In the genomic region with DNA sequence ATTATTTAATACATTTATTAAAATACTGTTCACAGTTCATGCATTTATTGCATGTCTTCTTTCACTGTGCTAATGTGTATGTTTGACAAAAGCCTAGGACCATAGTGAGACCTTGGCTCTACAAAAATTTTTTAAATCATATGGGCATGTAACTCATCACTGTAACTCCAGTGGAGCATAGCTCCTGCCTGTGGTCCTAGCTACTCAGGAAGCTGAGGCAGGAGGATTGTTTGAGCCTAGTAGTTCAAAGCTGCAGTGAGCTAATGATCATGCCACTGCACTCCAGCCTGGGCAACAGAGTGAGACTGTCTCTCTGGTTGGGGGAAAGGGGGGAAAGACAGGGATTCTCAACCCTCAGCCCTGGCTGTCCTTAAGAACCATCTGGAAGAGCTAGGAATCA, we compare ENCODE assay signal across 18 cellular contexts.
A peak's percentile ranks its signal among the peaks of the same experiment; 100 is the strongest.
DNase-seq lines count a peak whose midpoint lies in the region; ATAC-seq, FAIRE-seq and TF ChIP-seq lines count a peak whose summit lies in the region.
"Had no signal": no experiment of that assay in that cellular context is flagged by ENCODE, and none has a peak within 500 bp of the region (broad histone marks: within the 10 kb centered on the region; RNA-seq: fewer than 3 reads in every experiment).

No MANE protein-coding gene starts in this region.

- no peak overlapping the region for H3K14ac ChIP-seq in neuronal stem cell (ENCODE audit: low read length)

- H3K9me1 ChIP-seq in endothelial cell of umbilical vein (replicated peaks; ENCODE audit: control insufficient read depth, extremely low read depth, insufficient read depth, low read length) = no peaks in the 10 kb centered on the region

- H3K9me3 ChIP-seq in left ventricle myocardium inferior (replicated peaks) (no peaks in the 10 kb centered on the region), Karpas-422 (ENCODE audit: low read length) (no peaks in the 10 kb centered on the region), endothelial cell of umbilical vein (replicated peaks; ENCODE audit: control insufficient read depth, insufficient read depth, low read length) (no peaks in the 10 kb centered on the region), neuronal stem cell (replicated peaks in 1 of 2; ENCODE audit: control insufficient read depth in 2 of 2, insufficient read depth in 1 of 2, low read depth in 1 of 2, low read length in 2 of 2) (no peaks in the 10 kb centered on the region)

- H3K9ac ChIP-seq in Karpas-422 (ENCODE audit: low read length) (no peak overlapping the region; the same call in 1 of the 2 replicates), endothelial cell of umbilical vein (replicated peaks; ENCODE audit: extremely low read depth, insufficient read depth, low read length) (no peak overlapping the region), neuronal stem cell (ENCODE audit: low read depth, low read length, poor library complexity) (no peak overlapping the region)

- no TSS peak for BruUV-seq in endothelial cell of umbilical vein (replicated peaks; lab: Mats Ljungman, UMichigan)

- H3K27ac ChIP-seq in left ventricle myocardium inferior (replicated peaks) (peak overlapping the region; percentile 75), Karpas-422 (ENCODE audit: low read length) (peak overlapping the region; percentile 65), endothelial cell of umbilical vein (ENCODE audit: insufficient read depth, low read depth, low read length) (peak overlapping the region; percentile 82), neuronal stem cell (replicated peaks; ENCODE audit: low read length) (no peak overlapping the region), RWPE1 (no peak overlapping the region)
- H3K27ac ChIP-seq: HL-60 had no signal

- no peak overlapping the region for H4K8ac ChIP-seq in neuronal stem cell (ENCODE audit: low read depth, low read length)

- POLR2A ChIA-PET in endothelial cell of umbilical vein (lab: Charles Lee) = no interaction called here
- POLR2A ChIA-PET in RWPE1 (lab: Yijun Ruan, JAX; ENCODE audit: low non-redundant PET) = no interaction called here

- H2AK5ac ChIP-seq in neuronal stem cell (ENCODE audit: low read depth, low read length) = no peak overlapping the region

- TF ChIP-seq CTCF in left ventricle myocardium inferior (IDR thresholded peaks at IDR 0.05; ENCODE audit: borderline replicate concordance) = no peak
- no peak for TF ChIP-seq CTCF in endothelial cell of umbilical vein (IDR thresholded peaks at IDR 0.05; ENCODE audit: extremely low read depth in 1 of 2, insufficient read depth in 1 of 2, low read depth in 1 of 2, low read length in 2 of 2)
- TF ChIP-seq CTCF in RWPE1 (conservative IDR thresholded peaks at IDR 0.05; ENCODE audit: low read depth) = no peak

- no peaks in the 10 kb centered on the region for H3K79me1 ChIP-seq in neuronal stem cell (ENCODE audit: low read depth, low read length)

- H2BK5ac ChIP-seq in neuronal stem cell (ENCODE audit: low read length) = no peak overlapping the region

- no peak overlapping the region for H2BK120ac ChIP-seq in neuronal stem cell (ENCODE audit: low read depth, low read length)

- H3K4me1 ChIP-seq in left ventricle myocardium inferior (peaks cover 48% of the 10 kb centered on the region), Karpas-422 (ENCODE audit: low read length) (peaks cover 70% of the 10 kb centered on the region), endothelial cell of umbilical vein (ENCODE audit: control insufficient read depth, extremely low read depth, insufficient read depth, low read length) (peaks cover 36% of the 10 kb centered on the region), neuronal stem cell (ENCODE audit: control insufficient read depth in 2 of 2, insufficient read depth in 1 of 2, low read depth in 1 of 2, low read length in 2 of 2) (peaks cover 0 to 16% of the 10 kb centered on the region in 2 donors)

- H4K20me1 ChIP-seq in Karpas-422 (ENCODE audit: insufficient read depth, low read depth, low read length) (no peaks in the 10 kb centered on the region), endothelial cell of umbilical vein (replicated peaks; ENCODE audit: control insufficient read depth, extremely low read depth, insufficient read depth, low read length) (no peaks in the 10 kb centered on the region)

- H3K9me2 ChIP-seq in Karpas-422 (replicated peaks; ENCODE audit: insufficient read depth, low read length) = no peaks in the 10 kb centered on the region

- no peak overlapping the region for H3K4ac ChIP-seq in neuronal stem cell (ENCODE audit: low read length)

- intact Hi-C loops in left ventricle myocardium inferior (cut with micrococcal nuclease) (no loop called here), Right ventricle myocardium inferior (cut with DNase I) (no loop called here), endothelial cell of umbilical vein (cut with micrococcal nuclease) (no loop called here)

- peaks cover 97% of the 10 kb centered on the region for H3K79me2 ChIP-seq in Karpas-422 (ENCODE audit: low read length)
- no peaks in the 10 kb centered on the region for H3K79me2 ChIP-seq in endothelial cell of umbilical vein (ENCODE audit: control insufficient read depth, insufficient read depth, low read length)

- no peak overlapping the region for H2BK15ac ChIP-seq in neuronal stem cell (ENCODE audit: low read length)

- H4K91ac ChIP-seq in neuronal stem cell (ENCODE audit: low read depth, low read length, poor library complexity) = no peak overlapping the region

- H3K4me2 ChIP-seq in Karpas-422 (ENCODE audit: low read depth, low read length, poor library complexity, severe bottlenecking) (peak overlapping the region; percentile 20), endothelial cell of umbilical vein (ENCODE audit: insufficient read depth, low read length) (no peak overlapping the region), neuronal stem cell (ENCODE audit: insufficient read depth, low read length, poor library complexity, severe bottlenecking) (no peak overlapping the region)

- H3K36me3 ChIP-seq in left ventricle myocardium inferior (no peaks in the 10 kb centered on the region), Karpas-422 (ENCODE audit: insufficient read depth, low read length) (no peaks in the 10 kb centered on the region), endothelial cell of umbilical vein (ENCODE audit: control insufficient read depth in 2 of 2, extremely low read depth in 1 of 2, insufficient read depth in 2 of 2, low read length in 2 of 2) (no peaks in the 10 kb centered on the region), neuronal stem cell (replicated peaks in 1 of 2; ENCODE audit: control insufficient read depth in 2 of 2, insufficient read depth in 2 of 2, low read length in 2 of 2) (no peaks in the 10 kb centered on the region)

- TF ChIP-seq POLR2A in endothelial cell of umbilical vein (IDR thresholded peaks at IDR 0.05; ENCODE audit: low read depth, low read length) (no peak), GM18505 (IDR thresholded peaks at IDR 0.05; ENCODE audit: borderline replicate concordance, extremely low read depth, insufficient read depth, insufficient read length) (no peak)

- peak; percentile 15 for FAIRE-seq in endothelial cell of umbilical vein (lab: Jason Lieb, UNC)
- FAIRE-seq: G401.6, GM12892 had no signal

- CTCF ChIA-PET in endothelial cell of umbilical vein (lab: Charles Lee) (interaction anchor here (0.7 to 3.3 kb wide), 10 partner anchors 10 to 178 kb away, joined by 3 to 47 read pairs (median 4); partner anchors contain the start of gene SRBD1), RWPE1 (lab: Yijun Ruan, JAX) (interaction anchor here (0.5 kb wide), 1 partner anchor 16 kb away, joined by 3 read pairs; no protein-coding TSS in a partner anchor)

- no peaks in the 10 kb centered on the region for H3K27me3 ChIP-seq in left ventricle myocardium inferior (ENCODE audit: low read depth)
- no peaks in the 10 kb centered on the region for H3K27me3 ChIP-seq in Karpas-422 (ENCODE audit: low read length)
- no peaks in the 10 kb centered on the region for H3K27me3 ChIP-seq in endothelial cell of umbilical vein (ENCODE audit: control insufficient read depth in 2 of 2, insufficient read depth in 2 of 2, low read length in 2 of 2)
- H3K27me3 ChIP-seq in neuronal stem cell (ENCODE audit: control insufficient read depth in 3 of 3, insufficient read depth in 3 of 3, low read depth in 1 of 3, low read length in 3 of 3) = no peaks in the 10 kb centered on the region

- no peak overlapping the region for H2BK12ac ChIP-seq in neuronal stem cell (ENCODE audit: low read length)

- no peak overlapping the region for H3K4me3 ChIP-seq in left ventricle myocardium inferior
- H3K4me3 ChIP-seq in Karpas-422 (ENCODE audit: low read length) = no peak overlapping the region
- H3K4me3 ChIP-seq in endothelial cell of umbilical vein (replicated peaks in 1 of 3; ENCODE audit: insufficient read depth in 1 of 3, low read depth in 1 of 3, low read length in 3 of 3) = no peak overlapping the region
- H3K4me3 ChIP-seq in neuronal stem cell (ENCODE audit: low read length in 2 of 2) = no peak overlapping the region

- ATAC-seq in Right ventricle myocardium inferior = no peak
- ATAC-seq in GM18505 (IDR thresholded peaks at IDR 0.05; ENCODE audit: unreplicated experiment) = no peak
- ATAC-seq: PC-3 had no signal

- dilution Hi-C loops in endothelial cell of umbilical vein (cut with MboI; ENCODE audit: extremely low pct_ligation_motif_present, low sequenced_read_pairs) = no loop called here

- H3K18ac ChIP-seq in neuronal stem cell (ENCODE audit: low read length) = no peak overlapping the region

- no peak for DNase-seq in left ventricle myocardium inferior
- DNase-seq in Right ventricle myocardium inferior (ENCODE audit: missing footprints) = no peak
- DNase-seq in Karpas-422 = no peak
- DNase-seq in endothelial cell of umbilical vein (ENCODE audit: low read depth, low spot score) = no peak
- DNase-seq in neuronal stem cell (ENCODE audit: low spot score) = no peak
- DNase-seq in RWPE1 (ENCODE audit: low spot score) = no peak
- no peak for DNase-seq in HT-29 (ENCODE audit: low spot score)
- DNase-seq: C1 segment of cervical spinal cord, DND-41, H7, NCI-H1417 treated with DMSO at 0.1 percent for 48 hours, NCI-H2029 treated with DMSO at 0.1 percent for 48 hours, NCI-H748 treated with DMSO at 0.1 percent for 48 hours, PC-3 had no signal

- H2AFZ ChIP-seq in Karpas-422 (ENCODE audit: low read length) (no peak overlapping the region), endothelial cell of umbilical vein (ENCODE audit: low read depth, low read length) (no peak overlapping the region), neuronal stem cell (ENCODE audit: low read length) (no peak overlapping the region)

- H3K23ac ChIP-seq in neuronal stem cell (ENCODE audit: low read depth, low read length, poor library complexity) = no peak overlapping the region

TF ChIP-seq in endothelial cell of umbilical vein, 7 proteins besides CTCF, POLR2A, EP300 and RAD21 (continues in another document):
- TF ChIP-seq EZH2 (IDR thresholded peaks at IDR 0.05; ENCODE audit: borderline replicate concordance, low read depth, low read length, severe bottlenecking) (no peak), GATA2 (IDR thresholded peaks at IDR 0.05; ENCODE audit: insufficient read depth, insufficient read length, low read depth, low read length) (no peak), JUN (IDR thresholded peaks at IDR 0.05; ENCODE audit: borderline replicate concordance, insufficient read depth, insufficient read length, low read depth) (no peak), POLR2AphosphoS5 (IDR thresholded peaks at IDR 0.05; ENCODE audit: insufficient read depth, low read depth, low read length) (no peak)

Comparison
In these comparisons a context has a peak if more than half of its experiments do, and no peak if none do; other contexts are left out.
1. H3K27ac ChIP-seq: peak in left ventricle myocardium inferior (single experiment), Karpas-422 (single experiment) and endothelial cell of umbilical vein (single experiment); none in neuronal stem cell (single experiment) and RWPE1 (single experiment).